In genomic region chr1:197327776-197328364, GRCh38 we compare ENCODE assay signal across 1 cellular context.
TF ChIP-seq lines count a peak whose summit lies in the region.

No MANE protein-coding gene starts in this region.

TF ChIP-seq in Ishikawa, 13 proteins besides CTCF, POLR2A, EP300 and RAD21 (continued from another document):
- TF ChIP-seq TAF1 (IDR thresholded peaks at IDR 0.05; ENCODE audit: low read depth) (no peak), YY1 (IDR thresholded peaks at IDR 0.05; ENCODE audit: low read depth) (no peak), FOXM1 (IDR thresholded peaks at IDR 0.05; ENCODE audit: borderline replicate concordance, low read depth) (no peak), USF1 (IDR thresholded peaks at IDR 0.05) (no peak), MAX (IDR thresholded peaks at IDR 0.05) (no peak), ZBTB7A (IDR thresholded peaks at IDR 0.05; ENCODE audit: low read depth) (no peak), CEBPB (IDR thresholded peaks at IDR 0.05) (no peak)
